ENCODE assay signal across 8 cellular contexts in the genomic region with DNA sequence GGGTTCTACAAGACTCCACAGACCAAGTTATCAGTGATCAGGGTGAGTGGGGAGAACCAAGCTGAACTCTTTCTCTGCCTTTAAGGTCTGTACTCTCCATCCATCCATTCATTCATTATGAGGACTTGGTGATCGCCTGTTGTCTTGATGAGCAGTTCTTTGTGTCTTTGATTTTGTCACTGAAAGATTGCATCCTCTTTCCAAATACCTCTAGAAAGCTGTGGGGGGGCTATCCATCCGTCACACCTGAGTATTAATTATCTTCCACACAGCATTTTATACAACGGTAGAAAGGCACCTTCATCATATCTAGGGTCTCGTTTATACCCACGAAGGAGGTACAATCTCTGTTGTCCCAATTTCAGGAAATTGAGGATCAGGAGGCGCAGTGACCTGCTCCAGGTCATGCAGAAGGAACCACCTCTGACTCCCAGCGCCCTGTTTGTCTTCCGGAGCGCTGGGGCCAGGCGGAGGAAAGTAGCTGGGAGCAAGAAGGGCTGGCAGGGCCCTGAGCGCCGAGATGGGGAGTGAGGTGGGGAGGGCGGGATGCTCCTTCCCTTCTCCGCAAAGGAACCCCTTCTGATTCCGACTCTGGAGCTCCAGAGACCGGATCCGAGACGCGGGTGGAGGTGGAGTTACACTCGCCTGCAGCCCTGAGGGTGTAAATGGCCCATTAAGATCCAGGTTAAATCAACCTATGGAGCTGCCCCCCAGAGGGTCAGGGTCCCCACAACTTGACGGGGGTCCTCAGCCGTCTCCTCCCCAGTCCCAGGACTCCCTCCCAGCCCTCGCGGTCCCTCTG. TPM values are rescaled to one million over a fixed set of nuclear protein-coding genes. Genes with fewer than 3 reads are reported as not detected.
DNase-seq lines count a peak whose midpoint lies in the region; ATAC-seq, FAIRE-seq and TF ChIP-seq lines count a peak whose summit lies in the region.

No MANE protein-coding gene starts in this region.

- ATAC-seq in CD4-positive, CD25-positive, alpha-beta regulatory T cell (ENCODE audit: low read depth in 2 of 2): peak; percentile 23
- ATAC-seq in GM19438 (IDR thresholded peaks at IDR 0.05; ENCODE audit: low read depth, unreplicated experiment): peak; percentile 45
- ATAC-seq in HG03457 (IDR thresholded peaks at IDR 0.05; ENCODE audit: unreplicated experiment): peak; percentile 20

- WGBS in mesendoderm (ENCODE audit: extremely low coverage, insufficient coverage, low lambda C conversion rate): no CpG with 5 or more reads among the region's 24 CpGs

- no peak overlapping the region for H2BK5ac ChIP-seq in mesendoderm (ENCODE audit: low read length)

- peaks cover 6% of the 10 kb centered on the region for H3K36me3 Mint-ChIP-seq in CD4-positive, CD25-positive, alpha-beta regulatory T cell

- H3K27ac Mint-ChIP-seq in CD4-positive, CD25-positive, alpha-beta regulatory T cell: peak overlapping the region; percentile 47 to 79 (median 60)

- H3K9me3 ChIP-seq in CD4-positive, CD25-positive, alpha-beta regulatory T cell (ENCODE audit: control insufficient read depth in 2 of 2, low read length in 2 of 2): no peaks in the 10 kb centered on the region
- no peaks in the 10 kb centered on the region for H3K9me3 ChIP-seq in breast epithelium
- no peaks in the 10 kb centered on the region for H3K9me3 ChIP-seq in vagina

- H3K4me3 ChIP-seq in CD4-positive, CD25-positive, alpha-beta regulatory T cell (ENCODE audit: low read depth, low read length): peak overlapping the region; percentile 65
- peak overlapping the region; percentile 62 to 76 (median 73) for H3K4me3 ChIP-seq in breast epithelium
- peak overlapping the region; percentile 68 for H3K4me3 ChIP-seq in mesendoderm (ENCODE audit: low read length)
- H3K4me3 ChIP-seq in vagina: peak overlapping the region; percentile 56 to 59

- H3K4me2 ChIP-seq in mesendoderm (ENCODE audit: low read length): peak overlapping the region; percentile 84

- peak overlapping the region; percentile 69 for H3K9ac ChIP-seq in mesendoderm (ENCODE audit: low read length)

- no peak overlapping the region for H3K23ac ChIP-seq in mesendoderm (ENCODE audit: low read length)

- TF ChIP-seq POLR2A in breast epithelium (IDR thresholded peaks at IDR 0.05) (no peak), vagina (IDR thresholded peaks at IDR 0.05) (no peak)

- H3K9me3 Mint-ChIP-seq in CD4-positive, CD25-positive, alpha-beta regulatory T cell: peaks cover 0 to 2% (median 0%) of the 10 kb centered on the region in 7 donors

- intact Hi-C loops in breast epithelium (cut with DNase I; ENCODE audit: low total_unique reads) (loop anchor here (10.0 kb wide), 1 partner anchor 121 kb away; the partner anchor contains the start of genes PMM2 and TMEM186), vagina (cut with DNase I) (no loop called here)

- H3K27me3 Mint-ChIP-seq in CD4-positive, CD25-positive, alpha-beta regulatory T cell: no peaks in the 10 kb centered on the region

- no peak overlapping the region for H4K5ac ChIP-seq in mesendoderm (ENCODE audit: low read length)

- H3K27ac ChIP-seq in CD4-positive, CD25-positive, alpha-beta regulatory T cell (ENCODE audit: insufficient read depth, low read length, poor library complexity, severe bottlenecking): peak overlapping the region; percentile 36
- H3K27ac ChIP-seq in breast epithelium: peak overlapping the region; percentile 7 to 52
- H3K27ac ChIP-seq in mesendoderm (ENCODE audit: low read depth, low read length): no peak overlapping the region
- H3K27ac ChIP-seq in vagina: no peak overlapping the region

- peak overlapping the region; percentile 89 to 95 (median 92) for H3K4me3 Mint-ChIP-seq in CD4-positive, CD25-positive, alpha-beta regulatory T cell

- peaks cover 0 to 27% (median 16%) of the 10 kb centered on the region in 4 donors for H3K4me1 Mint-ChIP-seq in CD4-positive, CD25-positive, alpha-beta regulatory T cell

- TF ChIP-seq CTCF in breast epithelium (IDR thresholded peaks at IDR 0.05): no peak
- TF ChIP-seq CTCF in vagina (IDR thresholded peaks at IDR 0.05): no peak

- no peak overlapping the region for H2BK120ac ChIP-seq in mesendoderm (ENCODE audit: low read depth, low read length)

- H3K4ac ChIP-seq in mesendoderm (ENCODE audit: low read depth, low read length): no peak overlapping the region

- H3K36me3 ChIP-seq in CD4-positive, CD25-positive, alpha-beta regulatory T cell (ENCODE audit: control insufficient read depth, insufficient read depth, low read length): no peaks in the 10 kb centered on the region
- no peaks in the 10 kb centered on the region for H3K36me3 ChIP-seq in breast epithelium
- H3K36me3 ChIP-seq in mesendoderm (ENCODE audit: control insufficient read depth, insufficient read depth, low read length): no peaks in the 10 kb centered on the region
- H3K36me3 ChIP-seq in vagina: no peaks in the 10 kb centered on the region

- H3K27me3 ChIP-seq in CD4-positive, CD25-positive, alpha-beta regulatory T cell (ENCODE audit: control insufficient read depth, insufficient read depth, low read length): no peaks in the 10 kb centered on the region
- H3K27me3 ChIP-seq in breast epithelium (no peaks in the 10 kb centered on the region), mesendoderm (ENCODE audit: insufficient read depth, low read length, poor library complexity) (no peaks in the 10 kb centered on the region), vagina (no peaks in the 10 kb centered on the region)

- H3K79me2 ChIP-seq in mesendoderm (ENCODE audit: control insufficient read depth, insufficient read depth, low read length): no peaks in the 10 kb centered on the region

- H3K18ac ChIP-seq in mesendoderm (ENCODE audit: low read length): no peak overlapping the region

- no peak for DNase-seq in CD4-positive, CD25-positive, alpha-beta regulatory T cell
- DNase-seq in breast epithelium (ENCODE audit: low spot score in 2 of 2): no peak
- DNase-seq in mesendoderm: no peak
- no peak for DNase-seq in vagina (ENCODE audit: extremely low spot score in 2 of 2)
- no peak for DNase-seq in NCI-H524 treated with DMSO at 0.1 percent for 48 hours (lab: John Stamatoyannopoulos, UW)
- no peak for DNase-seq in urothelium cell line (ENCODE audit: low spot score)

- H3K4me1 ChIP-seq in CD4-positive, CD25-positive, alpha-beta regulatory T cell (ENCODE audit: control insufficient read depth, insufficient read depth, low read length, poor library complexity, severe bottlenecking): peaks cover 18% of the 10 kb centered on the region
- H3K4me1 ChIP-seq in breast epithelium (no peaks in the 10 kb centered on the region), mesendoderm (ENCODE audit: control insufficient read depth, low read depth, low read length) (no peaks in the 10 kb centered on the region), vagina (peaks cover 10% of the 10 kb centered on the region)

- H3K56ac ChIP-seq in mesendoderm (ENCODE audit: low read length): peak overlapping the region; percentile 83

- no peak overlapping the region for H2AK5ac ChIP-seq in mesendoderm (ENCODE audit: low read length)

- no peak overlapping the region for H4K8ac ChIP-seq in mesendoderm (ENCODE audit: low read depth, low read length)

- no peaks in the 10 kb centered on the region for H3K79me1 ChIP-seq in mesendoderm (ENCODE audit: low read length)

- no peak overlapping the region for H2BK15ac ChIP-seq in mesendoderm (replicated peaks; ENCODE audit: low read depth)

- no peak for FAIRE-seq in urothelium cell line (lab: Jason Lieb, UNC)

RNA-seq across cellular contexts. Expression of gene ABAT, which starts 0.6 kb away (rescaled TPM):
- total RNA-seq in CD4-positive, CD25-positive, alpha-beta regulatory T cell: 13.9 TPM
- 1 to 10 TPM; 2.3 to 4.3 (median 2.8) TPM for polyA plus RNA-seq in CD4-positive, CD25-positive, alpha-beta regulatory T cell
- total RNA-seq in breast epithelium (10 to 100 TPM in 1 of 3 donors, 1 to 10 TPM in 2; 7.5 to 12.6 (median 9.8) TPM), vagina (3.9 TPM)
- 2.8 TPM for polyA plus RNA-seq in mesendoderm (2013, experiment 1 of 2)
- 2.9 TPM for polyA plus RNA-seq in mesendoderm (2013, experiment 2 of 2)

RNA-seq across cellular contexts. Expression of gene METTL22, which starts 52.3 kb away (rescaled TPM):
- 27.1 TPM for total RNA-seq in CD4-positive, CD25-positive, alpha-beta regulatory T cell
- polyA plus RNA-seq in CD4-positive, CD25-positive, alpha-beta regulatory T cell: 1 to 10 TPM; 7.6 to 9.4 (median 8.0) TPM
- total RNA-seq in breast epithelium: 10 to 100 TPM; 26.9 to 36.1 (median 27.4) TPM
- 28.0 TPM for polyA plus RNA-seq in mesendoderm (2013, experiment 1 of 2)
- 26.5 TPM for polyA plus RNA-seq in mesendoderm (2013, experiment 2 of 2)
- total RNA-seq in vagina: 40.0 TPM

Comparison
In these comparisons a context has a peak if more than half of its experiments do, and no peak if none do; other contexts are left out.
1. H3K27ac ChIP-seq: peak in CD4-positive, CD25-positive, alpha-beta regulatory T cell (single experiment) and breast epithelium (2 of 2); none in mesendoderm (single experiment) and vagina (single experiment).
2. Peak in every context shown above with its lines, with median percentiles within 50 percentile points of each other: ATAC-seq and H3K4me3 ChIP-seq.